22 cellular contexts compared by ENCODE assay signal in the genomic region with DNA sequence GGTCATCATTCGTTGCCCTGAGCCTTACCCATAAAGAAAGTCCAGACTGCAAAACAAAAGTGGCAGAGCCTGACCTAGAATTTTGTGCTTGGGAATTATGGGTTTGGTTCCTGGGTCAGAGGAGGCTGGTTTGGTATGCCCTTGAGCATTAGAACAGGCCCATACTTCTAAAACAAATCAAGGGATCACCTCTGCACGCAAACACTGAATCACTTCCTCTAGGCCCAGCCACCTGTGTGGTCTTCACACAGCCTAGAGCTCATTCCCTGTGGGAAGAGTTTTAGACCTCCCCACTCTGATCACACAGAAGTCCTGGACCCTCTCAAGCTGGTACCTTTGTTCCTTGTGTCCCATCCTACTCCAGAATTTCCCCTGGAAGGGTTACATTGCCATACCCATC. TPM values are rescaled to one million over a fixed set of nuclear protein-coding genes. Genes with fewer than 3 reads are reported as not detected.
DNase-seq lines count a peak whose midpoint lies in the region; ATAC-seq lines count a peak whose summit lies in the region.
"Had no signal": no experiment of that assay in that cellular context is flagged by ENCODE, and none has a peak within 500 bp of the region (broad histone marks: within the 10 kb centered on the region; RNA-seq: fewer than 3 reads in every experiment).

No MANE protein-coding gene starts in this region.

- H3K4me3 Mint-ChIP-seq in activated naive CD8-positive, alpha-beta T cell treated with anti-CD3 and anti-CD28 coated beads, Interleukin-2, amount 50 U/mL, for 24 hours: no peak overlapping the region
- no peak overlapping the region for H3K4me3 Mint-ChIP-seq in activated naive CD8-positive, alpha-beta T cell treated with anti-CD3 and anti-CD28 coated beads for 36 hours
- H3K4me3 Mint-ChIP-seq: CD4-positive, CD25-positive, alpha-beta regulatory T cell had no signal

- DNase-seq in activated naive CD8-positive, alpha-beta T cell treated with anti-CD3 and anti-CD28 coated beads, Interleukin-2, amount 50 U/mL, for 24 hours: no peak
- no peak for DNase-seq in activated naive CD8-positive, alpha-beta T cell treated with anti-CD3 and anti-CD28 coated beads for 36 hours
- peak; percentile 55 to 57 for DNase-seq in SJSA1 (ENCODE audit: low read depth in 1 of 2, low spot score in 2 of 2)
- DNase-seq in iPS-NIHi7 (ENCODE audit: extremely low spot score): peak; percentile 6
- peak; percentile 23 for DNase-seq in ureter (ENCODE audit: low spot score)
- no peak for DNase-seq in dermis blood vessel endothelial cell
- DNase-seq in medulla oblongata (ENCODE audit: extremely low spot score): no peak
- DNase-seq: CD4-positive, CD25-positive, alpha-beta regulatory T cell; DMS153; H7; KBM-7; MG63; NCI-H1105 treated with DMSO at 0.1 percent for 48 hours; NCI-H2029 treated with DMSO at 0.1 percent for 48 hours; NCI-H446 treated with DMSO at 0.1 percent for 48 hours; NCI-H526; NCI-H82; NK-92 treated with Interleukin-12 subunit alpha and Interleukin-12 subunit beta, amount 100 ng/mL, for 24 hours; RPMI8226; SHP77 had no signal

- no peaks in the 10 kb centered on the region for H3K27me3 ChIP-seq in SJSA1 (replicated peaks)
- H3K27me3 ChIP-seq: MG63 had no signal

- no peaks in the 10 kb centered on the region for H3K9me3 Mint-ChIP-seq in activated naive CD8-positive, alpha-beta T cell treated with anti-CD3 and anti-CD28 coated beads, Interleukin-2, amount 50 U/mL, for 24 hours
- H3K9me3 Mint-ChIP-seq in activated naive CD8-positive, alpha-beta T cell treated with anti-CD3 and anti-CD28 coated beads for 36 hours: no peaks in the 10 kb centered on the region
- H3K9me3 Mint-ChIP-seq: CD4-positive, CD25-positive, alpha-beta regulatory T cell had no signal

- no peaks in the 10 kb centered on the region; the same call in 1 of the 2 replicates for H3K9me3 ChIP-seq in SJSA1 (replicated peaks)
- H3K9me3 ChIP-seq: MG63 had no signal

- H3K27ac Mint-ChIP-seq in activated naive CD8-positive, alpha-beta T cell treated with anti-CD3 and anti-CD28 coated beads, Interleukin-2, amount 50 U/mL, for 24 hours: peak overlapping the region; percentile 50
- no peak overlapping the region for H3K27ac Mint-ChIP-seq in activated naive CD8-positive, alpha-beta T cell treated with anti-CD3 and anti-CD28 coated beads for 36 hours

- H3K27ac ChIP-seq in SJSA1: peak overlapping the region; percentile 42

- H3K36me3 Mint-ChIP-seq in activated naive CD8-positive, alpha-beta T cell treated with anti-CD3 and anti-CD28 coated beads, Interleukin-2, amount 50 U/mL, for 24 hours (ENCODE audit: low read depth): no peaks in the 10 kb centered on the region
- H3K36me3 Mint-ChIP-seq in activated naive CD8-positive, alpha-beta T cell treated with anti-CD3 and anti-CD28 coated beads for 36 hours: peaks cover 5% of the 10 kb centered on the region
- H3K36me3 Mint-ChIP-seq: CD4-positive, CD25-positive, alpha-beta regulatory T cell had no signal

- H3K4me1 Mint-ChIP-seq in activated naive CD8-positive, alpha-beta T cell treated with anti-CD3 and anti-CD28 coated beads, Interleukin-2, amount 50 U/mL, for 24 hours: peaks cover 21% of the 10 kb centered on the region
- peaks cover 8% of the 10 kb centered on the region for H3K4me1 Mint-ChIP-seq in activated naive CD8-positive, alpha-beta T cell treated with anti-CD3 and anti-CD28 coated beads for 36 hours
- H3K4me1 Mint-ChIP-seq: CD4-positive, CD25-positive, alpha-beta regulatory T cell had no signal

- H3K27me3 Mint-ChIP-seq in activated naive CD8-positive, alpha-beta T cell treated with anti-CD3 and anti-CD28 coated beads, Interleukin-2, amount 50 U/mL, for 24 hours: peaks cover 2% of the 10 kb centered on the region
- no peaks in the 10 kb centered on the region for H3K27me3 Mint-ChIP-seq in activated naive CD8-positive, alpha-beta T cell treated with anti-CD3 and anti-CD28 coated beads for 36 hours
- H3K27me3 Mint-ChIP-seq: CD4-positive, CD25-positive, alpha-beta regulatory T cell had no signal

- H3K4me3 ChIP-seq in SJSA1: no peak overlapping the region
- H3K4me3 ChIP-seq: MG63 had no signal

- peaks cover 21% of the 10 kb centered on the region for H3K4me1 ChIP-seq in SJSA1 (replicated peaks)

- ATAC-seq in activated naive CD8-positive, alpha-beta T cell treated with anti-CD3 and anti-CD28 coated beads, Interleukin-2, amount 50 U/mL, for 24 hours: no peak
- ATAC-seq in GM18511 (IDR thresholded peaks at IDR 0.05; ENCODE audit: unreplicated experiment): no peak

- H3K36me3 ChIP-seq in SJSA1: no peaks in the 10 kb centered on the region
- H3K36me3 ChIP-seq: MG63 had no signal

RNA-seq across cellular contexts. Expression of a gene that starts 59.4 kb away (rescaled TPM):
- total RNA-seq in activated naive CD8-positive, alpha-beta T cell treated with anti-CD3 and anti-CD28 coated beads for 36 hours: 10 to 100 TPM; 11.3 to 13.3 TPM
- 0.66 and 2.2 TPM in 2 replicates for total RNA-seq in SJSA1 (2014; rRNA removed; shearing (Covaris generic))
- total RNA-seq in ureter (20.3 TPM), dermis blood vessel endothelial cell (31.0 and 40.3 TPM in 2 replicates)
- total RNA-seq: G401 had no signal

Comparison
In these comparisons a context has a peak if more than half of its experiments do, and no peak if none do; other contexts are left out.
1. DNase-seq: peak in SJSA1 (2 of 2), iPS-NIHi7 (single experiment) and ureter (single experiment); none in activated naive CD8-positive, alpha-beta T cell treated with anti-CD3 and anti-CD28 coated beads, Interleukin-2, amount 50 U/mL, for 24 hours (single experiment), activated naive CD8-positive, alpha-beta T cell treated with anti-CD3 and anti-CD28 coated beads for 36 hours (single experiment), dermis blood vessel endothelial cell (single experiment) and medulla oblongata (single experiment).